In genomic region chr17:67125417-67125816, GRCh38 we compare ENCODE assay signal across 24 cellular contexts.
DNase-seq lines count a peak whose midpoint lies in the region; ATAC-seq and TF ChIP-seq lines count a peak whose summit lies in the region.
"Had no signal": no experiment of that assay in that cellular context is flagged by ENCODE, and none has a peak within 500 bp of the region (broad histone marks: within the 10 kb centered on the region; RNA-seq: fewer than 3 reads in every experiment).

No MANE protein-coding gene starts in this region.

- peak; percentile 59 for DNase-seq in BE2C
- DNase-seq in ELR (ENCODE audit: low read depth), result peak; percentile 24
- peak; percentile 15 for DNase-seq in left kidney (ENCODE audit: low read depth, low spot score)
- DNase-seq in HCEC 1CT, result no peak
- DNase-seq in GM13977 (ENCODE audit: low spot score), result no peak
- no peak for DNase-seq in HPDE6-E6E7 (ENCODE audit: extremely low spot score)
- no peak for DNase-seq in retina
- DNase-seq: activated CD4-positive, alpha-beta memory T cell treated with anti-CD3 and anti-CD28 coated beads, Interleukin-2, amount 10 ng/mL, durations not matched to agents 7 days and 5 days; activated CD4-positive, CD25-positive, alpha-beta regulatory T cell; activated naive CD4-positive, alpha-beta T cell treated with Interleukin-2 at 50 U/mL for 16 hours; activated T-cell treated with anti-CD3 and anti-CD28 coated beads, Interleukin-2, amount 50 U/mL, for 1 hour; COR-L47; effector memory CD8-positive, alpha-beta T cell; GDM1; glutamatergic neuron; IMR-90; MV-4-11; NCI-H2029 treated with DMSO at 0.1 percent for 48 hours; NCI-H446; stimulated activated naive B cell treated with anti-CD40 and anti-IgM and Interleukin-4, amounts not matched to agents 10 μg/mL and 1 μg/mL and 100 μg/mL, for 72 hours; tibial artery had no signal

- peak; percentile 36 for ATAC-seq in SK-N-SH treated with all-trans-retinoic acid at 6 μM for 48 hours
- ATAC-seq: effector memory CD8-positive, alpha-beta T cell; GM12878; sciatic nerve; stimulated activated naive B cell treated with anti-CD40 and anti-IgM and Interleukin-4, amounts not matched to agents 10 μg/mL and 1 μg/mL and 100 μg/mL, for 72 hours had no signal

- no peaks in the 10 kb centered on the region for H3K27me3 ChIP-seq in BE2C
- H3K27me3 ChIP-seq: tibial artery had no signal

- no peak overlapping the region for H3K4me3 ChIP-seq in BE2C (ENCODE audit: low read depth, low read length)
- H3K4me3 ChIP-seq: GM12878, tibial artery had no signal

- H3K9me3 ChIP-seq in BE2C, result no peaks in the 10 kb centered on the region
- H3K9me3 ChIP-seq: tibial artery had no signal

- peaks cover 28% of the 10 kb centered on the region for H3K36me3 ChIP-seq in BE2C

- TF ChIP-seq CTCF in BE2C (IDR thresholded peaks at IDR 0.05; ENCODE audit: low read depth, low read length) (no peak), GM13977 (IDR thresholded peaks at IDR 0.05; ENCODE audit: extremely low read depth, insufficient read depth, missing control alignments) (no peak)

- in situ Hi-C loops in GM13977 (cut with MboI; ENCODE audit: low pct_unique_long_range_greater_than_20kb, low sequenced_read_pairs, unreplicated experiment), result no loop called here

- peaks cover 44% of the 10 kb centered on the region for H3K4me1 ChIP-seq in BE2C

TF ChIP-seq in SK-N-SH treated with all-trans-retinoic acid at 6 μM for 48 hours, 23 proteins besides CTCF, POLR2A, EP300 and RAD21:
- TF ChIP-seq GLIS3 (CRISPR knock-in tag; IDR thresholded peaks at IDR 0.05), result peak; percentile 93
- no peak for TF ChIP-seq ZC3H10 (CRISPR knock-in tag; IDR thresholded peaks at IDR 0.05)
- TF ChIP-seq, protein P1, sequence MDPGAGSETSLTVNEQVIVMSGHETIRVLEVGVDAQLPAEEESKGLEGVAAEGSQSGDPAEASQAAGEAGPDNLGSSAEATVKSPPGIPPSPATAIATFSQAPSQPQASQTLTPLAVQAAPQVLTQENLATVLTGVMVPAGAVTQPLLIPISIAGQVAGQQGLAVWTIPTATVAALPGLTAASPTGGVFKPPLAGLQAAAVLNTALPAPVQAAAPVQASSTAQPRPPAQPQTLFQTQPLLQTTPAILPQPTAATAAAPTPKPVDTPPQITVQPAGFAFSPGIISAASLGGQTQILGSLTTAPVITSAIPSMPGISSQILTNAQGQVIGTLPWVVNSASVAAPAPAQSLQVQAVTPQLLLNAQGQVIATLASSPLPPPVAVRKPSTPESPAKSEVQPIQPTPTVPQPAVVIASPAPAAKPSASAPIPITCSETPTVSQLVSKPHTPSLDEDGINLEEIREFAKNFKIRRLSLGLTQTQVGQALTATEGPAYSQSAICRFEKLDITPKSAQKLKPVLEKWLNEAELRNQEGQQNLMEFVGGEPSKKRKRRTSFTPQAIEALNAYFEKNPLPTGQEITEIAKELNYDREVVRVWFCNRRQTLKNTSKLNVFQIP (CRISPR knock-in tag; IDR thresholded peaks at IDR 0.05; ENCODE audit: borderline replicate concordance, low read depth), result no peak
- TF ChIP-seq CSDC2 (CRISPR knock-in tag; IDR thresholded peaks at IDR 0.05), result no peak
- no peak for TF ChIP-seq OSR1 (CRISPR knock-in tag; IDR thresholded peaks at IDR 0.05)
- TF ChIP-seq ISL1 (CRISPR knock-in tag; IDR thresholded peaks at IDR 0.05), result peak; percentile 67
- peak; percentile 61 for TF ChIP-seq ZNF8 (CRISPR knock-in tag; IDR thresholded peaks at IDR 0.05)
- no peak for TF ChIP-seq TOX (CRISPR knock-in tag; IDR thresholded peaks at IDR 0.05; ENCODE audit: borderline replicate concordance)
- peak; percentile 44; the same call in 1 of the 2 replicates for TF ChIP-seq ZNF70 (CRISPR knock-in tag; IDR thresholded peaks at IDR 0.05)
- peak; percentile 63; the same call in 1 of the 2 replicates for TF ChIP-seq ARNTL (CRISPR knock-in tag; IDR thresholded peaks at IDR 0.05; ENCODE audit: borderline replicate concordance, low read depth)
- TF ChIP-seq PPARA (CRISPR knock-in tag; IDR thresholded peaks at IDR 0.05; ENCODE audit: borderline replicate concordance), result no peak
- TF ChIP-seq, protein P2, sequence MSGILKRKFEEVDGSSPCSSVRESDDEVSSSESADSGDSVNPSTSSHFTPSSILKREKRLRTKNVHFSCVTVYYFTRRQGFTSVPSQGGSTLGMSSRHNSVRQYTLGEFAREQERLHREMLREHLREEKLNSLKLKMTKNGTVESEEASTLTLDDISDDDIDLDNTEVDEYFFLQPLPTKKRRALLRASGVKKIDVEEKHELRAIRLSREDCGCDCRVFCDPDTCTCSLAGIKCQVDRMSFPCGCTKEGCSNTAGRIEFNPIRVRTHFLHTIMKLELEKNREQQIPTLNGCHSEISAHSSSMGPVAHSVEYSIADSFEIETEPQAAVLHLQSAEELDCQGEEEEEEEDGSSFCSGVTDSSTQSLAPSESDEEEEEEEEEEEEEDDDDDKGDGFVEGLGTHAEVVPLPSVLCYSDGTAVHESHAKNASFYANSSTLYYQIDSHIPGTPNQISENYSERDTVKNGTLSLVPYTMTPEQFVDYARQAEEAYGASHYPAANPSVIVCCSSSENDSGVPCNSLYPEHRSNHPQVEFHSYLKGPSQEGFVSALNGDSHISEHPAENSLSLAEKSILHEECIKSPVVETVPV (CRISPR knock-in tag; IDR thresholded peaks at IDR 0.05), result peak; percentile 88
- TF ChIP-seq TSHZ2 (CRISPR knock-in tag; IDR thresholded peaks at IDR 0.05), result peak; percentile 90; the same call in 1 of the 2 replicates
- TF ChIP-seq ESRRG (CRISPR knock-in tag; IDR thresholded peaks at IDR 0.05), result no peak
- TF ChIP-seq TCF4 (CRISPR knock-in tag; IDR thresholded peaks at IDR 0.05; ENCODE audit: borderline replicate concordance), result peak; percentile 98
- TF ChIP-seq ZNF565 (CRISPR knock-in tag; conservative IDR thresholded peaks at IDR 0.05; ENCODE audit: low read depth), result no peak
- TF ChIP-seq BACH2 (CRISPR knock-in tag; IDR thresholded peaks at IDR 0.05; ENCODE audit: borderline replicate concordance), result no peak

Comparison
In these comparisons a context has a peak if more than half of its experiments do, and no peak if none do; other contexts are left out.
1. DNase-seq: peak in BE2C (single experiment), ELR (single experiment) and left kidney (single experiment); none in HCEC 1CT (single experiment), GM13977 (single experiment), HPDE6-E6E7 (single experiment) and retina (single experiment).